In the genomic region with DNA sequence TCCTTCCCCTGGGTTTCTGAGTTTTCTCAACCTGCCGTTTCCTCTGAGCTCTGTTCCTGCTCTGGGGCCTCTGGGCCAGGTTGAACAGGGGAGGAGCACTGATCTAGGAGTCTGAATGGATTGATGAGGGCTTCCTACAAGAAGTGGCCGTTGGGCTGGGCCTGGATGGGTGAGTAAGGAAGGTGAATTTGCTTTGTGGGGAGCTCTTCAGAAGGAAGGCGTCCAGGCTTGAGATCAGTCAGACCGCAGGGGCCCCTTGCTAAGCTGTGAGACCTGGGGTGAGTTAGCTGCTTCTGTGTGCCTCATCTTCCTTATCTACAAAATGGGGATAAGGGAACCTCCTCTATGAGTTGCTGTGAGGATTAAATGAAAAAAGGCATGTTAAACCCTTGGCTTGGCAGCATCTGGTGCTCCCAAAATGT, we compare ENCODE assay signal across 13 cellular contexts. TPM values are rescaled to one million over a fixed set of nuclear protein-coding genes. Genes with fewer than 3 reads are reported as not detected.
DNase-seq lines count a peak whose midpoint lies in the region; ATAC-seq and TF ChIP-seq lines count a peak whose summit lies in the region.
"Had no signal": no experiment of that assay in that cellular context is flagged by ENCODE, and none has a peak within 500 bp of the region (broad histone marks: within the 10 kb centered on the region; RNA-seq: fewer than 3 reads in every experiment).

No MANE protein-coding gene starts in this region.

- DNase-seq in Panc1 (ENCODE audit: low read depth, low spot score) (no peak), dorsolateral prefrontal cortex (no peak), nephron progenitor cell (no peak), tibial nerve (ENCODE audit: low spot score in 2 of 2) (no peak), NOMO-1 treated with dmso at 0.1 percent for 144 hours (lab: John Stamatoyannopoulos, UW; ENCODE audit: unreplicated experiment) (no peak), NCI-H1417 (lab: John Stamatoyannopoulos, UW) (no peak)
- DNase-seq: activated T-cell treated with anti-CD3 and anti-CD28 coated beads, Interleukin-2, amount 50 U/mL, for 24 hours; amniotic stem cell; effector CD4-positive, alpha-beta T cell; NCI-H774; nucleus accumbens; stimulated activated naive CD4-positive, alpha-beta T cell treated with Interleukin-2 at 50 U/mL for 16 hours had no signal

- peak overlapping the region; percentile 17 for H3K27ac Mint-ChIP-seq in nephron progenitor cell
- H3K27ac Mint-ChIP-seq: activated T-cell treated with anti-CD3 and anti-CD28 coated beads, Interleukin-2, amount 50 U/mL, for 24 hours had no signal

- H3K4me3 ChIP-seq in Panc1 (ENCODE audit: low read depth in 2 of 2, low read length in 2 of 2) = no peak overlapping the region
- H3K4me3 ChIP-seq in dorsolateral prefrontal cortex = no peak overlapping the region
- no peak overlapping the region for H3K4me3 ChIP-seq in tibial nerve

- intact Hi-C loops in Panc1 (cut with micrococcal nuclease; ENCODE audit: unreplicated experiment) (no loop called here), dorsolateral prefrontal cortex (cut with DNase I) (no loop called here)

- ATAC-seq in Panc1 (no peak), GM18868 (IDR thresholded peaks at IDR 0.05; ENCODE audit: unreplicated experiment) (no peak)

- TF ChIP-seq EP300 in tibial nerve (IDR thresholded peaks at IDR 0.05) = no peak

- no peak overlapping the region for H3K4me3 Mint-ChIP-seq in nephron progenitor cell
- H3K4me3 Mint-ChIP-seq: activated T-cell treated with anti-CD3 and anti-CD28 coated beads, Interleukin-2, amount 50 U/mL, for 24 hours had no signal

- CTCF ChIA-PET in Panc1 (lab: Charles Lee) = no interaction called here

- 57 to 67% methylated on average over 4 of the region's 4 CpGs for WGBS in tibial nerve, 2 donors

- no TSS peak for BruUV-seq in Panc1 (replicated peaks; lab: Mats Ljungman, UMichigan)

- no peak for TF ChIP-seq POLR2A in tibial nerve (IDR thresholded peaks at IDR 0.05)

- H3K9me3 ChIP-seq in Panc1 (ENCODE audit: control insufficient read depth, insufficient read depth, low read depth, low read length) = no peaks in the 10 kb centered on the region
- H3K9me3 ChIP-seq in tibial nerve = no peaks in the 10 kb centered on the region

- in situ Hi-C loops in Panc1 (cut with HindIII; ENCODE audit: low pct_unique_long_range_greater_than_20kb, low sequenced_read_pairs) = no loop called here

- H3K4me1 ChIP-seq in Panc1 (ENCODE audit: control insufficient read depth, insufficient read depth, low read length) (peaks cover 94% of the 10 kb centered on the region), tibial nerve (peaks cover 0 to 94% (median 78%) of the 10 kb centered on the region in 4 donors)

- TF ChIP-seq CTCF in Panc1 (IDR thresholded peaks at IDR 0.05) (no peak), dorsolateral prefrontal cortex (IDR thresholded peaks at IDR 0.05 in 54 of 56, conservative IDR thresholded peaks at IDR 0.05 in 2 of 56; ENCODE audit: low read depth in 1 of 56, partially characterized antibody in 56 of 56) (no peak), nephron progenitor cell (IDR thresholded peaks at IDR 0.05) (no peak), tibial nerve (IDR thresholded peaks at IDR 0.05) (no peak)

- no peaks in the 10 kb centered on the region for H3K9me3 Mint-ChIP-seq in nephron progenitor cell
- H3K9me3 Mint-ChIP-seq: activated T-cell treated with anti-CD3 and anti-CD28 coated beads, Interleukin-2, amount 50 U/mL, for 24 hours had no signal

- no peaks in the 10 kb centered on the region for H3K36me3 ChIP-seq in Panc1 (ENCODE audit: control insufficient read depth, insufficient read depth, low read length)
- no peaks in the 10 kb centered on the region for H3K36me3 ChIP-seq in tibial nerve

- H3K36me3 Mint-ChIP-seq in nephron progenitor cell (ENCODE audit: low read depth) = no peaks in the 10 kb centered on the region

- H3K27me3 Mint-ChIP-seq in nephron progenitor cell (ENCODE audit: low read depth, poor library complexity) = peaks cover 8% of the 10 kb centered on the region

- H3K4me1 Mint-ChIP-seq in nephron progenitor cell = peaks cover 70% of the 10 kb centered on the region

- POLR2A ChIA-PET in Panc1 (lab: Charles Lee) = interaction anchor here (0.6 kb wide), 1 partner anchor 18 kb away, joined by 3 read pairs; no protein-coding TSS in a partner anchor

- H3K27ac ChIP-seq in Panc1 (ENCODE audit: low read length) (peak overlapping the region; percentile 97), dorsolateral prefrontal cortex (peak overlapping the region in 48 of 59 donors; percentile 5 to 95 (median 86)), tibial nerve (peak overlapping the region; percentile 62 to 97 (median 90))

- no peaks in the 10 kb centered on the region for H3K27me3 ChIP-seq in Panc1 (ENCODE audit: control insufficient read depth, insufficient read depth, low read length)
- no peaks in the 10 kb centered on the region for H3K27me3 ChIP-seq in dorsolateral prefrontal cortex
- H3K27me3 ChIP-seq in tibial nerve = no peaks in the 10 kb centered on the region

RNA-seq across cellular contexts. Expression of gene SYNPO, which starts 1.1 kb away (rescaled TPM):
- total RNA-seq in Panc1 (2021; ENCODE audit: unreplicated experiment) (82.8 TPM), dorsolateral prefrontal cortex (100 to 1,000 TPM in 116 of 120 experiments, 10 to 100 TPM in 4; 47.3 to 302 (median 180) TPM), tibial nerve (10 to 100 TPM; 58.4 to 71.5 (median 63.5) TPM)
- 66.3 TPM for polyA plus RNA-seq in Panc1 (2012; ENCODE audit: insufficient read length)

RNA-seq across cellular contexts. Expression of gene MYOZ3, which starts 21.7 kb away (rescaled TPM):
- 1.7 TPM for total RNA-seq in Panc1 (2021; ENCODE audit: unreplicated experiment)
- 1.9 TPM for polyA plus RNA-seq in Panc1 (2012; ENCODE audit: insufficient read length)
- total RNA-seq in dorsolateral prefrontal cortex = 1 to 10 TPM in 119 of 120 experiments, under 1 TPM in 1; 0.60 to 9.2 (median 3.8) TPM
- total RNA-seq in tibial nerve = 1 to 10 TPM in 3 of 4 donors, under 1 TPM in 1; 0.30 to 9.0 (median 4.6) TPM
